ENCODE assay signal across 8 cellular contexts in genomic region chr14:22918809-22919600, GRCh38. TPM values are rescaled to one million over a fixed set of nuclear protein-coding genes. Genes with fewer than 3 reads are reported as not detected.
A peak's percentile ranks its signal among the peaks of the same experiment; 100 is the strongest.
DNase-seq lines count a peak whose midpoint lies in the region; ATAC-seq, FAIRE-seq and TF ChIP-seq lines count a peak whose summit lies in the region.

RBM23 (minus strand) TSS chr14:22919149.

- peak; percentile 98 for FAIRE-seq in GM18507 (lab: Jason Lieb, UNC)

- H3K36me3 ChIP-seq in rectal smooth muscle tissue (ENCODE audit: control insufficient read depth, insufficient read depth, low read length): peaks cover 21% of the 10 kb centered on the region
- H3K36me3 ChIP-seq in aorta (ENCODE audit: control insufficient read depth in 1 of 2, insufficient read depth in 2 of 2, low read length in 1 of 2): peaks cover 0 to 11% of the 10 kb centered on the region in 2 donors

- H3K4me1 ChIP-seq in rectal smooth muscle tissue (ENCODE audit: control insufficient read depth, insufficient read depth, low read length) (peaks cover 4% of the 10 kb centered on the region), aorta (ENCODE audit: control insufficient read depth in 1 of 2, insufficient read depth in 2 of 2, low read length in 2 of 2) (no peaks in the 10 kb centered on the region)

- in situ Hi-C loops in astrocyte of the cerebellum (cut with HindIII; ENCODE audit: low sequenced_read_pairs): no loop called here

- ATAC-seq in HG02981 (IDR thresholded peaks at IDR 0.05; ENCODE audit: unreplicated experiment) (peak; percentile 94), aorta (ENCODE audit: low FRiP score) (peak; percentile 96)

- intact Hi-C loops in aorta (cut with DNase I): no loop called here

- 0% methylated on average over 45 of the region's 45 CpGs for WGBS in aorta, 2 donors

- H3K9ac ChIP-seq in rectal smooth muscle tissue (ENCODE audit: low read length): peak within 1 kb of the TSS; percentile 89

- TF ChIP-seq CTCF in astrocyte of the cerebellum (IDR thresholded peaks at IDR 0.05; ENCODE audit: low read depth, low read length, missing control alignments): peak; percentile 5

- DNase-seq in GM18507 (ENCODE audit: extremely low spot score, insufficient read length, low read depth) (peak; percentile 79), NCI-H2029 treated with DMSO at 0.1 percent for 48 hours (lab: John Stamatoyannopoulos, UW) (peak; percentile 100), T-helper 9 cell (peak; percentile 100), astrocyte of the cerebellum (ENCODE audit: low read depth) (peak; percentile 100), hepatic stellate cell (ENCODE audit: low spot score) (peak; percentile 95), aorta (peak; percentile 100)

- peak within 1 kb of the TSS; percentile 80 for H3K4me3 ChIP-seq in astrocyte of the cerebellum (ENCODE audit: low read depth, low read length)
- peak within 1 kb of the TSS; percentile 99 for H3K4me3 ChIP-seq in rectal smooth muscle tissue (ENCODE audit: low read length)
- peak within 1 kb of the TSS; percentile 89 to 95 for H3K4me3 ChIP-seq in aorta (ENCODE audit: low read length in 2 of 2)

- no peaks in the 10 kb centered on the region for H3K9me3 ChIP-seq in aorta (ENCODE audit: control insufficient read depth, low read length)

- H3K27me3 ChIP-seq in rectal smooth muscle tissue (ENCODE audit: control insufficient read depth, insufficient read depth, low read length) (no peaks in the 10 kb centered on the region), aorta (ENCODE audit: control insufficient read depth in 1 of 2, insufficient read depth in 2 of 2, low read length in 1 of 2) (no peaks in the 10 kb centered on the region)

- H3K27ac ChIP-seq in rectal smooth muscle tissue (ENCODE audit: low read depth, low read length): peak within 1 kb of the TSS; percentile 95
- peak within 1 kb of the TSS; percentile 74 to 95 for H3K27ac ChIP-seq in aorta (ENCODE audit: low read depth in 1 of 2, low read length in 2 of 2)

RNA-seq across cellular contexts. Expression of gene RBM23, which starts in this region (rescaled TPM):
- total RNA-seq in aorta: 10 to 100 TPM; 65.4 to 72.6 TPM
- polyA plus RNA-seq in aorta: 10 to 100 TPM; 19.9 to 54.3 TPM

Comparison
In these comparisons a context has a peak if more than half of its experiments do, and no peak if none do; other contexts are left out.
1. Peak in every context shown above with its lines: DNase-seq, ATAC-seq, H3K4me3 ChIP-seq and H3K27ac ChIP-seq.